19 cellular contexts compared by ENCODE assay signal in the genomic region with DNA sequence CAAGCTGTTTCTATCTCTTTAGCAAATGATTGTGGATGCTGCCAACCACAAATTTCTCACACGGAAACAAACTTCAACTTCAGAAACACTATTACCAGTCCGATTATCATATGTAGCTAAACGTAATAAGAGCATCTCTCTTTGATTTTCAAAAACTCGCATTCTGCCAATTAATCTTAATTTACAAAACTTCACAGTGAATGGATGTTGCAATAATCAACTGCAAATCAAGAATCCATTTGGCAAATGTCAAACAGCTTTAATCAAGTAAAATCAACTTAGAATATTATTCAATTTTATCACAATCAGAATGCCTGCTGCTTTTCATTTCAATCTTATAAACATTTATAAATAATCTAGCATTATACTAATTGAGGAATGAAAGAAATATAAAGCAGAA. TPM values are rescaled to one million over a fixed set of nuclear protein-coding genes. Genes with fewer than 3 reads are reported as not detected.
DNase-seq lines count a peak whose midpoint lies in the region; ATAC-seq, FAIRE-seq and TF ChIP-seq lines count a peak whose summit lies in the region.
"Had no signal": no experiment of that assay in that cellular context is flagged by ENCODE, and none has a peak within 500 bp of the region (broad histone marks: within the 10 kb centered on the region; RNA-seq: fewer than 3 reads in every experiment).

No MANE protein-coding gene starts in this region.

- DNase-seq in HepG2 (ENCODE audit: low spot score), result no peak
- DNase-seq in right lobe of liver, result no peak
- no peak for DNase-seq in astrocyte (ENCODE audit: low read depth)
- no peak for DNase-seq in mesothelial cell of epicardium (ENCODE audit: low spot score in 2 of 2, unreplicated experiment in 2 of 2)
- no peak for DNase-seq in left lung
- DNase-seq in UCSD-AML1 (lab: John Stamatoyannopoulos, UW; ENCODE audit: unreplicated experiment), result no peak
- no peak for DNase-seq in CD14-positive monocyte (ENCODE audit: low spot score)
- DNase-seq: activated CD4-positive, alpha-beta T cell treated with anti-CD3 and anti-CD28 coated beads for 4 hours; activated CD8-positive, alpha-beta memory T cell treated with anti-CD3 and anti-CD28 coated beads, Interleukin-2, amount 10 ng/mL, durations not matched to agents 7 days and 5 days; effector memory CD4-positive, alpha-beta T cell; left colon; midbrain; NCI-H187 treated with DMSO at 0.1 percent for 48 hours; stimulated activated CD4-positive, alpha-beta T cell treated with anti-CD3 and anti-CD28 coated beads, Interleukin-12 subunit alpha, Interleukin-12 subunit beta, amount 100 ng/mL, for 4 hours had no signal

- BruUV-seq in HepG2 (replicated peaks; lab: Mats Ljungman, UMichigan), result no TSS peak

- 90% methylated on average over 4 of the region's 4 CpGs for WGBS in HepG2 (ENCODE audit: low lambda C conversion rate)
- WGBS in right lobe of liver (ENCODE audit: insufficient coverage, low coverage, low lambda C conversion rate, missing lambda C conversion rate), result 69% methylated on average over 4 of the region's 4 CpGs

- POLR2A ChIA-PET in HepG2 (lab: Yijun Ruan, JAX), result interaction anchor here (1.0 kb wide), 1 partner anchor 11 kb away, joined by 8 read pairs; no protein-coding TSS in a partner anchor

- H3K4me1 Mint-ChIP-seq in astrocyte (ENCODE audit: low read depth, unreplicated experiment) (peaks cover 10% of the 10 kb centered on the region), mesothelial cell of epicardium (peaks cover 37% of the 10 kb centered on the region), CD14-positive monocyte (no peaks in the 10 kb centered on the region)
- H3K4me1 Mint-ChIP-seq: activated CD8-positive, alpha-beta memory T cell treated with anti-CD3 and anti-CD28 coated beads, Interleukin-2, amount 10 ng/mL, durations not matched to agents 7 days and 5 days had no signal

- H3K36me3 ChIP-seq in HepG2 (replicated peaks in 1 of 2; ENCODE audit: control insufficient read depth in 1 of 2, insufficient read depth in 2 of 2, low read length in 2 of 2), result peaks cover 2 to 8% of the 10 kb centered on the region in 2 experiments; a peak in 1 of 5 replicates
- no peaks in the 10 kb centered on the region for H3K36me3 ChIP-seq in right lobe of liver
- no peaks in the 10 kb centered on the region for H3K36me3 ChIP-seq in astrocyte (ENCODE audit: insufficient read depth, low read length)
- peaks cover 0 to 7% of the 10 kb centered on the region in 2 donors for H3K36me3 ChIP-seq in left lung
- H3K36me3 ChIP-seq: vagina had no signal

- ATAC-seq in HepG2 (no peak), right lobe of liver (no peak), HG02588 (IDR thresholded peaks at IDR 0.05; ENCODE audit: unreplicated experiment) (no peak), left lung (no peak)
- ATAC-seq: activated CD8-positive, alpha-beta memory T cell treated with anti-CD3 and anti-CD28 coated beads, Interleukin-2, amount 10 ng/mL, durations not matched to agents 7 days and 5 days; activated naive CD4-positive, alpha-beta T cell treated with anti-CD3 and anti-CD28 coated beads, Interleukin-2, amount 50 U/mL, for 72 hours had no signal

- H3K27ac ChIP-seq in HepG2 (ENCODE audit: extremely low read length, insufficient read depth, low read length), result no peak overlapping the region
- H3K27ac ChIP-seq in right lobe of liver, result no peak overlapping the region
- peak overlapping the region; percentile 8 for H3K27ac ChIP-seq in astrocyte (ENCODE audit: low read depth, low read length)
- H3K27ac ChIP-seq in left lung, result no peak overlapping the region
- H3K27ac ChIP-seq: C4-2B had no signal

- in situ Hi-C loops in HepG2 (cut with HindIII; ENCODE audit: extremely low pct_ligation_motif_present, low pct_unique_long_range_greater_than_20kb), result no loop called here

- intact Hi-C loops in HepG2 (cut with micrococcal nuclease; ENCODE audit: unreplicated experiment), result no loop called here
- intact Hi-C loops in right lobe of liver (cut with DNase I), result no loop called here
- intact Hi-C loops in left lung (cut with DNase I), result no loop called here
- intact Hi-C loops in CD14-positive monocyte (cut with micrococcal nuclease), result no loop called here

- H3K4me1 ChIP-seq in HepG2 (ENCODE audit: insufficient read depth, low read length), result peaks cover 30% of the 10 kb centered on the region
- H3K4me1 ChIP-seq in right lobe of liver, result peaks cover 0 to 17% (median 8%) of the 10 kb centered on the region in 4 donors
- peaks cover 13% of the 10 kb centered on the region for H3K4me1 ChIP-seq in astrocyte (ENCODE audit: insufficient read depth, low read length)
- H3K4me1 ChIP-seq in left lung, result peaks cover 0 to 8% of the 10 kb centered on the region in 2 donors

- FAIRE-seq in HepG2 (lab: Jason Lieb, UNC) (no peak), astrocyte (lab: Jason Lieb, UNC) (no peak)
- FAIRE-seq: G401.6 had no signal

- H3K4me3 ChIP-seq in HepG2 (replicated peaks in 1 of 3; ENCODE audit: insufficient read depth in 1 of 3, low read depth in 2 of 3, low read length in 3 of 3) (no peak overlapping the region), right lobe of liver (no peak overlapping the region), astrocyte (ENCODE audit: insufficient read depth, low read depth, low read length) (no peak overlapping the region), left lung (no peak overlapping the region)
- H3K4me3 ChIP-seq: vagina had no signal

- H3K9me3 Mint-ChIP-seq in astrocyte (ENCODE audit: unreplicated experiment) (no peaks in the 10 kb centered on the region), mesothelial cell of epicardium (no peaks in the 10 kb centered on the region), CD14-positive monocyte (no peaks in the 10 kb centered on the region)
- H3K9me3 Mint-ChIP-seq: activated naive CD4-positive, alpha-beta T cell treated with anti-CD3 and anti-CD28 coated beads, Interleukin-2, amount 50 U/mL, for 72 hours had no signal

- no peak overlapping the region for H3K4me3 Mint-ChIP-seq in astrocyte (ENCODE audit: unreplicated experiment)
- H3K4me3 Mint-ChIP-seq in mesothelial cell of epicardium, result no peak overlapping the region
- H3K4me3 Mint-ChIP-seq in CD14-positive monocyte, result no peak overlapping the region
- H3K4me3 Mint-ChIP-seq: activated CD8-positive, alpha-beta memory T cell treated with anti-CD3 and anti-CD28 coated beads, Interleukin-2, amount 10 ng/mL, durations not matched to agents 7 days and 5 days had no signal

- H3K27me3 Mint-ChIP-seq in astrocyte (ENCODE audit: low read depth, unreplicated experiment), result no peaks in the 10 kb centered on the region
- H3K27me3 Mint-ChIP-seq in mesothelial cell of epicardium (ENCODE audit: low read depth), result no peaks in the 10 kb centered on the region
- no peaks in the 10 kb centered on the region for H3K27me3 Mint-ChIP-seq in CD14-positive monocyte (ENCODE audit: low read depth in 3 of 3)
- H3K27me3 Mint-ChIP-seq: activated CD8-positive, alpha-beta memory T cell treated with anti-CD3 and anti-CD28 coated beads, Interleukin-2, amount 10 ng/mL, durations not matched to agents 7 days and 5 days had no signal

- TF ChIP-seq EP300 in HepG2 (IDR thresholded peaks at IDR 0.05; ENCODE audit: low read depth in 2 of 2, low read length in 2 of 2), result no peak
- no peak for TF ChIP-seq EP300 in HepG2 (CRISPR knock-in tag; IDR thresholded peaks at IDR 0.05; ENCODE audit: borderline replicate concordance)

- no peak overlapping the region for H3K9ac ChIP-seq in HepG2 (ENCODE audit: insufficient read depth, low read depth, low read length)
- no peak overlapping the region for H3K9ac ChIP-seq in astrocyte (ENCODE audit: low read length)

- H3K4me2 ChIP-seq in HepG2 (ENCODE audit: low read depth, low read length) (no peak overlapping the region), astrocyte (ENCODE audit: low read length) (peak overlapping the region; percentile 84)

- H3K79me2 ChIP-seq in HepG2 (ENCODE audit: insufficient read depth, low read length) (no peaks in the 10 kb centered on the region), astrocyte (ENCODE audit: insufficient read depth, low read length) (no peaks in the 10 kb centered on the region)

- H3K36me3 Mint-ChIP-seq in astrocyte (ENCODE audit: low read depth, unreplicated experiment) (no peaks in the 10 kb centered on the region), mesothelial cell of epicardium (peaks cover 14% of the 10 kb centered on the region), CD14-positive monocyte (peaks cover 8 to 9% of the 10 kb centered on the region in 2 donors)
- H3K36me3 Mint-ChIP-seq: activated CD8-positive, alpha-beta memory T cell treated with anti-CD3 and anti-CD28 coated beads, Interleukin-2, amount 10 ng/mL, durations not matched to agents 7 days and 5 days; activated naive CD4-positive, alpha-beta T cell treated with anti-CD3 and anti-CD28 coated beads, Interleukin-2, amount 50 U/mL, for 72 hours had no signal

- TF ChIP-seq POLR2A in HepG2 (IDR thresholded peaks at IDR 0.05; ENCODE audit: insufficient read depth in 1 of 2, low read depth in 2 of 2, low read length in 2 of 2), result no peak
- no peak for TF ChIP-seq POLR2A in right lobe of liver (IDR thresholded peaks at IDR 0.05)

- H3K27me3 ChIP-seq in HepG2 (ENCODE audit: control insufficient read depth in 1 of 2, insufficient read depth in 2 of 2, low read length in 2 of 2) (no peaks in the 10 kb centered on the region), right lobe of liver (no peaks in the 10 kb centered on the region), astrocyte (ENCODE audit: insufficient read depth, low read length) (no peaks in the 10 kb centered on the region), left lung (no peaks in the 10 kb centered on the region)
- H3K27me3 ChIP-seq: vagina had no signal

- TF ChIP-seq RAD21 in HepG2 (CRISPR knock-in tag; IDR thresholded peaks at IDR 0.05), result no peak

- CTCF ChIA-PET in HepG2 (lab: Yijun Ruan, JAX; ENCODE audit: low intra/inter-chr PET ratio, low total read pairs), result no interaction called here

- no peak overlapping the region for H2AFZ ChIP-seq in HepG2 (ENCODE audit: low read length)
- H2AFZ ChIP-seq in astrocyte (ENCODE audit: low read depth, low read length), result no peak overlapping the region

- H3K9me3 ChIP-seq in HepG2 (ENCODE audit: low read length) (no peaks in the 10 kb centered on the region), right lobe of liver (no peaks in the 10 kb centered on the region), astrocyte (ENCODE audit: insufficient read depth, low read depth, low read length) (no peaks in the 10 kb centered on the region), left lung (no peaks in the 10 kb centered on the region)
- H3K9me3 ChIP-seq: vagina had no signal

- H4K20me1 ChIP-seq in HepG2 (ENCODE audit: insufficient read depth, low read length) (no peaks in the 10 kb centered on the region), astrocyte (ENCODE audit: insufficient read depth, low read length) (no peaks in the 10 kb centered on the region)

- TF ChIP-seq CTCF in HepG2 (CRISPR knock-in tag; IDR thresholded peaks at IDR 0.05), result no peak
- no peak for TF ChIP-seq CTCF in right lobe of liver (IDR thresholded peaks at IDR 0.05)
- TF ChIP-seq CTCF in astrocyte (IDR thresholded peaks at IDR 0.05; ENCODE audit: insufficient read depth, low read depth, low read length), result no peak
- TF ChIP-seq CTCF in mesothelial cell of epicardium (IDR thresholded peaks at IDR 0.05; ENCODE audit: unreplicated experiment), result no peak
- TF ChIP-seq CTCF in left lung (IDR thresholded peaks at IDR 0.05), result no peak
- TF ChIP-seq CTCF in CD14-positive monocyte (IDR thresholded peaks at IDR 0.05), result no peak

- H3K27ac Mint-ChIP-seq in astrocyte (ENCODE audit: unreplicated experiment), result no peak overlapping the region
- H3K27ac Mint-ChIP-seq in mesothelial cell of epicardium, result peak overlapping the region; percentile 86
- no peak overlapping the region for H3K27ac Mint-ChIP-seq in CD14-positive monocyte
- H3K27ac Mint-ChIP-seq: activated CD8-positive, alpha-beta memory T cell treated with anti-CD3 and anti-CD28 coated beads, Interleukin-2, amount 10 ng/mL, durations not matched to agents 7 days and 5 days; activated naive CD4-positive, alpha-beta T cell treated with anti-CD3 and anti-CD28 coated beads, Interleukin-2, amount 50 U/mL, for 72 hours had no signal

RNA-seq across cellular contexts. Expression of a gene that starts 54.2 kb away (rescaled TPM):
- total RNA-seq in HepG2 (2016; rRNA removed; fragmentation: Illumina TruSeq; extraction: Trizol), result 13.7 and 14.4 TPM in 2 replicates
- total RNA-seq in HepG2 (2016; cell fraction: cytosol; rRNA removed; fragmentation: Illumina TruSeq; extraction: Trizol; ENCODE audit: low read depth), result 28.9 and 34.5 TPM in 2 replicates
- total RNA-seq in HepG2 (2016; cell fraction: insoluble cytoplasmic fraction; rRNA removed; fragmentation: Illumina TruSeq; extraction: Trizol), result 13.7 and 14.4 TPM in 2 replicates
- 30.4 and 34.2 TPM in 2 replicates for total RNA-seq in HepG2 (2016; cell fraction: membrane; rRNA removed; fragmentation: Illumina TruSeq; extraction: Trizol)
- total RNA-seq in HepG2 (2016; cell fraction: nucleus; rRNA removed; fragmentation: Illumina TruSeq; extraction: Trizol), result 19.0 and 20.2 TPM in 2 replicates
- 21.7 and 23.9 TPM in 2 replicates for polyA plus RNA-seq in HepG2 (2011; rRNA removed)
- polyA plus RNA-seq in HepG2 (2011; cell fraction: cytosol; rRNA removed), result 10.9 and 12.5 TPM in 2 replicates
- 20.1 and 22.6 TPM in 2 replicates for polyA plus RNA-seq in HepG2 (2011; cell fraction: nucleus; rRNA removed)
- polyA plus RNA-seq in HepG2 (2012), result 9.6 and 10.4 TPM in 2 replicates
- 26.8 and 31.6 TPM in 2 replicates for polyA plus RNA-seq in HepG2 (2016; cell fraction: cytosol; fragmentation: Illumina TruSeq; extraction: Trizol; ENCODE audit: low read depth)
- polyA plus RNA-seq in HepG2 (2016; cell fraction: insoluble cytoplasmic fraction; fragmentation: Illumina TruSeq; extraction: Trizol; ENCODE audit: low read depth), result 13.2 and 14.8 TPM in 2 replicates
- polyA plus RNA-seq in HepG2 (2016; cell fraction: membrane; fragmentation: Illumina TruSeq; extraction: Trizol; ENCODE audit: low read depth), result 33.3 and 36.1 TPM in 2 replicates
- 18.4 and 20.4 TPM in 2 replicates for polyA plus RNA-seq in HepG2 (2016; cell fraction: nucleus; fragmentation: Illumina TruSeq; extraction: Trizol; ENCODE audit: insufficient read depth, low read depth)
- 26.2 and 31.7 TPM in 2 replicates for polyA minus RNA-seq in HepG2 (2011; rRNA and poly(A)+ RNA removed; ENCODE audit: low replicate concordance)
- 10.5 and 13.8 TPM in 2 replicates for polyA minus RNA-seq in HepG2 (2011; cell fraction: cytosol; rRNA and poly(A)+ RNA removed)
- 41.6 and 48.1 TPM in 2 replicates for polyA minus RNA-seq in HepG2 (2011; cell fraction: nucleus; rRNA and poly(A)+ RNA removed)
- 10 to 100 TPM in 1 of 6 experiments, 1 to 10 TPM in 5; 7.0 to 10.3 (median 8.8) TPM for total RNA-seq in right lobe of liver
- 5.1 and 5.9 TPM in 2 replicates for total RNA-seq in astrocyte
- 30.1 to 37.7 TPM (median 36.3 TPM) in 3 replicates for total RNA-seq in mesothelial cell of epicardium
- total RNA-seq in left lung, result 10 to 100 TPM; 17.6 to 25.6 TPM
- polyA plus RNA-seq in CD14-positive monocyte, result 1 to 10 TPM; 3.0 to 3.3 TPM
